ENCODE assay signal across 30 cellular contexts in genomic region chr2:203670939-203671338, GRCh38. TPM values are rescaled to one million over a fixed set of nuclear protein-coding genes. Genes with fewer than 3 reads are reported as not detected.
DNase-seq lines count a peak whose midpoint lies in the region; ATAC-seq and TF ChIP-seq lines count a peak whose summit lies in the region.
"Had no signal": no experiment of that assay in that cellular context is flagged by ENCODE, and none has a peak within 500 bp of the region (broad histone marks: within the 10 kb centered on the region; RNA-seq: fewer than 3 reads in every experiment).

No MANE protein-coding gene starts in this region.

- H3K4ac ChIP-seq in IMR-90 (ENCODE audit: low read depth, low read length), result no peak overlapping the region

- no peak overlapping the region for H2AK5ac ChIP-seq in IMR-90 (ENCODE audit: low read depth, low read length)

- H4K8ac ChIP-seq in IMR-90 (ENCODE audit: low read depth in 2 of 2, low read length in 2 of 2), result no peak overlapping the region

- no peak overlapping the region for H2BK15ac ChIP-seq in IMR-90 (ENCODE audit: low read depth, low read length)

- H3K27ac ChIP-seq in IMR-90 (ENCODE audit: insufficient read depth, low read length) (no peak overlapping the region), left lung (peak overlapping the region in 1 of 2 donors; percentile 50), substantia nigra (ENCODE audit: low read depth, low read length, poor library complexity, severe bottlenecking) (no peak overlapping the region)
- H3K27ac ChIP-seq: gastroesophageal sphincter, hepatocyte, SJSA1, skin epidermis, testis had no signal

- H3K36me3 ChIP-seq in IMR-90 (ENCODE audit: control insufficient read depth, insufficient read depth, low read length), result no peaks in the 10 kb centered on the region
- no peaks in the 10 kb centered on the region for H3K36me3 ChIP-seq in left lung
- H3K36me3 ChIP-seq: gastroesophageal sphincter, SJSA1 had no signal

- H3K79me1 ChIP-seq in IMR-90 (ENCODE audit: low read depth in 1 of 2, low read length in 2 of 2), result no peaks in the 10 kb centered on the region

- H3K56ac ChIP-seq in IMR-90 (ENCODE audit: extremely low read depth, insufficient read depth, low read length), result no peak overlapping the region

- TF ChIP-seq CTCF in AG10803 (conservative IDR thresholded peaks at IDR 0.05; ENCODE audit: low read length) (no peak), IMR-90 (conservative IDR thresholded peaks at IDR 0.05; ENCODE audit: low read depth, low read length) (no peak), epithelial cell of esophagus (IDR thresholded peaks at IDR 0.05; ENCODE audit: insufficient read depth, low read depth, low read length, missing control alignments) (no peak), left lung (IDR thresholded peaks at IDR 0.05) (no peak)

- no peaks in the 10 kb centered on the region for H3K9me1 ChIP-seq in IMR-90 (ENCODE audit: insufficient read depth, low read length)

- POLR2A ChIA-PET in IMR-90 (lab: Charles Lee; ENCODE audit: unreplicated experiment), result no interaction called here

- no peak overlapping the region for H4K91ac ChIP-seq in IMR-90 (ENCODE audit: insufficient read depth, low read depth, low read length)

- in situ Hi-C loops in IMR-90 (cut with MboI; ENCODE audit: low sequenced_read_pairs), result no loop called here

- no TSS peak for BruUV-seq in IMR-90 (replicated peaks; lab: Mats Ljungman, UMichigan)

- ATAC-seq in IMR-90 (ENCODE audit: low read depth) (peak; percentile 61), left lung (peak; percentile 92), HG03460 (IDR thresholded peaks at IDR 0.05; ENCODE audit: unreplicated experiment) (no peak)
- ATAC-seq: effector memory CD8-positive, alpha-beta T cell; gastroesophageal sphincter; HCT116; stimulated activated naive CD8-positive, alpha-beta T cell treated with anti-CD3 and anti-CD28 coated beads, Interleukin-15, Interleukin-2, amounts not matched to agents 100 U/mL and 50 U/mL, for 24 hours; WTC11 had no signal

- no peak overlapping the region for H2BK120ac ChIP-seq in IMR-90 (ENCODE audit: low read depth, low read length)

- H3K4me2 ChIP-seq in IMR-90 (ENCODE audit: low read depth, low read length), result no peak overlapping the region
- H3K4me2 ChIP-seq: hepatocyte had no signal

- H3K9ac ChIP-seq in IMR-90 (ENCODE audit: low read depth, low read length), result no peak overlapping the region

- H3K27me3 ChIP-seq in IMR-90 (ENCODE audit: control insufficient read depth, insufficient read depth, low read length) (peaks cover 3% of the 10 kb centered on the region), left lung (no peaks in the 10 kb centered on the region)
- H3K27me3 ChIP-seq: gastroesophageal sphincter, hepatocyte, SJSA1, testis had no signal

- no peak for TF ChIP-seq POLR2A in IMR-90 (IDR thresholded peaks at IDR 0.05; ENCODE audit: low read depth, low read length)

- no peak overlapping the region for H2AFZ ChIP-seq in IMR-90 (replicated peaks; ENCODE audit: low read length, poor library complexity)
- H2AFZ ChIP-seq: hepatocyte had no signal

- H2BK5ac ChIP-seq in IMR-90 (ENCODE audit: low read depth, low read length, poor library complexity, severe bottlenecking), result no peak overlapping the region

- H3K23ac ChIP-seq in IMR-90 (ENCODE audit: low read depth, low read length), result no peak overlapping the region

- H3K4me1 ChIP-seq in IMR-90 (ENCODE audit: control insufficient read depth, insufficient read depth, low read length) (peaks cover 3% of the 10 kb centered on the region; the same call in 1 of the 2 replicates), left lung (no peaks in the 10 kb centered on the region)
- H3K4me1 ChIP-seq: testis had no signal

- no peak overlapping the region for H2BK20ac ChIP-seq in IMR-90 (ENCODE audit: low read depth, low read length)

- TF ChIP-seq RAD21 in IMR-90 (IDR thresholded peaks at IDR 0.05; ENCODE audit: low read length), result no peak

- H2AK9ac ChIP-seq in IMR-90 (replicated peaks; ENCODE audit: low read depth, low read length, poor library complexity), result no peak overlapping the region

- no peak overlapping the region for H3K18ac ChIP-seq in IMR-90 (ENCODE audit: low read depth, low read length)

- no peak overlapping the region for H3K14ac ChIP-seq in IMR-90 (replicated peaks; ENCODE audit: low read depth, low read length)

- H4K20me1 ChIP-seq in IMR-90 (ENCODE audit: insufficient read depth, low read length), result no peaks in the 10 kb centered on the region

- no peak overlapping the region for H4K5ac ChIP-seq in IMR-90 (ENCODE audit: low read depth, low read length)

- H3K9me3 ChIP-seq in IMR-90 (ENCODE audit: control insufficient read depth, insufficient read depth, low read length) (peaks cover 4% of the 10 kb centered on the region), left lung (no peaks in the 10 kb centered on the region)
- H3K9me3 ChIP-seq: gastroesophageal sphincter, SJSA1, testis had no signal

- no peak overlapping the region for H3K4me3 ChIP-seq in AG10803 (ENCODE audit: low read length)
- no peak overlapping the region for H3K4me3 ChIP-seq in IMR-90 (ENCODE audit: insufficient read depth, low read depth, low read length)
- H3K4me3 ChIP-seq in epithelial cell of esophagus (ENCODE audit: low read length), result no peak overlapping the region
- no peak overlapping the region for H3K4me3 ChIP-seq in left lung
- H3K4me3 ChIP-seq: gastroesophageal sphincter, hepatocyte, SJSA1, skin epidermis, testis had no signal

- DNase-seq in AG10803 (ENCODE audit: low read depth) (peak; percentile 48), IMR-90 (peak; percentile 53), epithelial cell of esophagus (ENCODE audit: low read depth) (peak; percentile 52), left lung (no peak), substantia nigra (lab: John Stamatoyannopoulos, UW) (no peak), NCI-H146 treated with DMSO at 0.1 percent for 48 hours (lab: John Stamatoyannopoulos, UW; ENCODE audit: unreplicated experiment) (no peak), C1 segment of cervical spinal cord (lab: John Stamatoyannopoulos, UW) (no peak)
- DNase-seq: ACHN; activated CD4-positive, alpha-beta T cell treated with anti-CD3 and anti-CD28 coated beads, Interleukin-2, amount 10 ng/mL, durations not matched to agents 24 days and 14 days; activated effector memory CD4-positive, alpha-beta T cell treated with Interleukin-2 at 50 U/mL for 16 hours; activated T-cell treated with anti-CD3 and anti-CD28 coated beads, Interleukin-2, amount 50 U/mL, for 1 hour; central memory CD4-positive, alpha-beta T cell; effector memory CD8-positive, alpha-beta T cell; erythroblast; NCI-H1105; NCI-H1930; NCI-H2171 treated with DMSO at 0.1 percent for 48 hours; NCI-H510A; RPMI8226; stimulated activated naive CD8-positive, alpha-beta T cell treated with anti-CD3 and anti-CD28 coated beads, Interleukin-15, Interleukin-2, amounts not matched to agents 100 U/mL and 50 U/mL, for 24 hours; testis had no signal

- intact Hi-C loops in IMR-90 (cut with micrococcal nuclease) (no loop called here), left lung (cut with DNase I) (no loop called here)

- CTCF ChIA-PET in IMR-90 (lab: Yijun Ruan, JAX), result no interaction called here

- dilution Hi-C loops in IMR-90 (cut with HindIII; ENCODE audit: low sequenced_read_pairs, unreplicated experiment), result no loop called here

TF ChIP-seq in IMR-90, 13 proteins besides CTCF, POLR2A, EP300 and RAD21:
- peak; percentile 80 for TF ChIP-seq CEBPB (IDR thresholded peaks at IDR 0.05; ENCODE audit: low read depth, low read length)
- no peak for TF ChIP-seq USF2 (IDR thresholded peaks at IDR 0.05; ENCODE audit: low read depth, low read length)

RNA-seq across cellular contexts. Expression of gene CD28, which starts 35.5 kb away (rescaled TPM):
- total RNA-seq in IMR-90 (2012; rRNA removed) (not detected in 2 replicates), left lung (1 to 10 TPM; 1.3 to 2.4 TPM)
- polyA plus RNA-seq in IMR-90 (2012; rRNA removed), result not detected in 2 replicates
- not detected in 2 replicates for polyA plus RNA-seq in IMR-90 (2012; cell fraction: cytosol; rRNA removed)
- not detected in 2 replicates for polyA plus RNA-seq in IMR-90 (2012; cell fraction: nucleus; rRNA removed; ENCODE audit: low replicate concordance)
- total RNA-seq: astrocyte, hepatocyte, SJSA1 had no signal
- polyA plus RNA-seq: BJ, hepatocyte had no signal

Comparison
In these comparisons a context has a peak if more than half of its experiments do, and no peak if none do; other contexts are left out.
1. DNase-seq: peak in AG10803 (single experiment), IMR-90 (single experiment) and epithelial cell of esophagus (single experiment); none in left lung (0 of 2), substantia nigra (0 of 49), NCI-H146 treated with DMSO at 0.1 percent for 48 hours (single experiment) and C1 segment of cervical spinal cord (0 of 14).